25 cellular contexts compared by ENCODE assay signal in genomic region chr9:134045841-134046544, GRCh38. TPM values are rescaled to one million over a fixed set of nuclear protein-coding genes. Genes with fewer than 3 reads are reported as not detected.
DNase-seq lines count a peak whose midpoint lies in the region; ATAC-seq, FAIRE-seq and TF ChIP-seq lines count a peak whose summit lies in the region.
"Had no signal": no experiment of that assay in that cellular context is flagged by ENCODE, and none has a peak within 500 bp of the region (broad histone marks: within the 10 kb centered on the region; RNA-seq: fewer than 3 reads in every experiment).

No MANE protein-coding gene starts in this region.

- H4K20me1 ChIP-seq in IMR-90 (ENCODE audit: insufficient read depth, low read length) = peaks cover 3% of the 10 kb centered on the region

- no peak overlapping the region for H3K27ac ChIP-seq in left ventricle myocardium inferior (replicated peaks)
- peak overlapping the region; percentile 65 for H3K27ac ChIP-seq in C4-2B
- H3K27ac ChIP-seq in IMR-90 (ENCODE audit: insufficient read depth, low read length) = no peak overlapping the region
- H3K27ac ChIP-seq in kidney (ENCODE audit: low read depth in 2 of 2, low read length in 2 of 2) = no peak overlapping the region
- H3K27ac ChIP-seq in upper lobe of right lung = no peak overlapping the region
- H3K27ac ChIP-seq: A549; BLaER1 treated with 17β-estradiol and CSF1 and Interleukin-3, amounts not matched to agents 10 nM and 100 nM; GM23248 had no signal

- peaks cover 41% of the 10 kb centered on the region for H3K4me1 ChIP-seq in left ventricle myocardium inferior
- no peaks in the 10 kb centered on the region for H3K4me1 ChIP-seq in IMR-90 (ENCODE audit: control insufficient read depth, insufficient read depth, low read length)
- no peaks in the 10 kb centered on the region for H3K4me1 ChIP-seq in kidney (ENCODE audit: control insufficient read depth in 1 of 2, insufficient read depth in 1 of 2, low read depth in 1 of 2, low read length in 2 of 2)
- peaks cover 7% of the 10 kb centered on the region for H3K4me1 ChIP-seq in upper lobe of right lung
- H3K4me1 ChIP-seq: A549 had no signal

- H3K4me3 ChIP-seq in left ventricle myocardium inferior (no peak overlapping the region), IMR-90 (ENCODE audit: insufficient read depth, low read depth, low read length) (no peak overlapping the region), kidney (ENCODE audit: low read length in 2 of 2) (no peak overlapping the region), upper lobe of right lung (no peak overlapping the region)
- H3K4me3 ChIP-seq: A549; BLaER1 treated with 17β-estradiol and CSF1 and Interleukin-3, amounts not matched to agents 10 nM and 100 nM; GM23248 had no signal

- peaks cover 7 to 16% of the 10 kb centered on the region in 2 experiments; a peak in 3 of 4 replicates for H3K79me1 ChIP-seq in IMR-90 (ENCODE audit: low read depth in 1 of 2, low read length in 2 of 2)

- no peak overlapping the region for H2BK120ac ChIP-seq in IMR-90 (ENCODE audit: low read depth, low read length)

- no peak for FAIRE-seq in kidney (lab: Jason Lieb, UNC)
- FAIRE-seq: A549, G401.6, GM12892, H1 had no signal

- H4K8ac ChIP-seq in IMR-90 (ENCODE audit: low read depth in 2 of 2, low read length in 2 of 2) = no peak overlapping the region

- no peak overlapping the region for H3K14ac ChIP-seq in IMR-90 (replicated peaks; ENCODE audit: low read depth, low read length)

- no peak overlapping the region for H2AK5ac ChIP-seq in IMR-90 (ENCODE audit: low read depth, low read length)

- no peak overlapping the region for H4K91ac ChIP-seq in IMR-90 (ENCODE audit: insufficient read depth, low read depth, low read length)

- no peaks in the 10 kb centered on the region for H3K27me3 Mint-ChIP-seq in type B pancreatic cell
- H3K27me3 Mint-ChIP-seq: CD4-positive, alpha-beta memory T cell had no signal

- no peak overlapping the region for H2AFZ ChIP-seq in IMR-90 (replicated peaks; ENCODE audit: low read length, poor library complexity)
- H2AFZ ChIP-seq: GM23248 had no signal

- ATAC-seq in Right ventricle myocardium superior (ENCODE audit: poor library complexity) (no peak), IMR-90 (ENCODE audit: low read depth) (no peak), upper lobe of right lung (no peak)
- ATAC-seq: HCT116 had no signal

- no peak overlapping the region for H3K56ac ChIP-seq in IMR-90 (ENCODE audit: extremely low read depth, insufficient read depth, low read length)

- BruUV-seq in IMR-90 (replicated peaks; lab: Mats Ljungman, UMichigan) = no TSS peak

- in situ Hi-C loops in IMR-90 (cut with MboI; ENCODE audit: low sequenced_read_pairs) = no loop called here

- H3K9me3 ChIP-seq in left ventricle myocardium inferior (replicated peaks) = no peaks in the 10 kb centered on the region
- no peaks in the 10 kb centered on the region for H3K9me3 ChIP-seq in IMR-90 (ENCODE audit: control insufficient read depth, insufficient read depth, low read length)
- no peaks in the 10 kb centered on the region for H3K9me3 ChIP-seq in kidney (ENCODE audit: control insufficient read depth in 1 of 2, low read length in 2 of 2)
- H3K9me3 ChIP-seq in upper lobe of right lung = no peaks in the 10 kb centered on the region
- H3K9me3 ChIP-seq: A549; BE2C; BLaER1 treated with 17β-estradiol and CSF1 and Interleukin-3, amounts not matched to agents 10 nM and 100 nM had no signal

- H3K4me1 Mint-ChIP-seq in type B pancreatic cell (ENCODE audit: unreplicated experiment) = no peaks in the 10 kb centered on the region
- H3K4me1 Mint-ChIP-seq: CD4-positive, alpha-beta memory T cell; H9 had no signal

- 97% methylated on average over 11 of the region's 26 CpGs; no CpG with 5 or more reads in 1 of the 2 experiments for WGBS in IMR-90 (ENCODE audit: extremely low coverage in 2 of 2, insufficient read length in 1 of 2), 2 experiments

- TF ChIP-seq CTCF in left ventricle myocardium inferior (IDR thresholded peaks at IDR 0.05; ENCODE audit: borderline replicate concordance) = no peak
- no peak for TF ChIP-seq CTCF in C4-2B (conservative IDR thresholded peaks at IDR 0.05)
- no peak for TF ChIP-seq CTCF in IMR-90 (conservative IDR thresholded peaks at IDR 0.05; ENCODE audit: low read depth, low read length)
- TF ChIP-seq CTCF in kidney (IDR thresholded peaks at IDR 0.05; ENCODE audit: borderline replicate concordance, extremely low read depth, insufficient read depth) = no peak
- TF ChIP-seq CTCF in upper lobe of right lung (IDR thresholded peaks at IDR 0.05) = no peak
- no peak for TF ChIP-seq CTCF in type B pancreatic cell (conservative IDR thresholded peaks at IDR 0.05)

- no peak overlapping the region for H3K23ac ChIP-seq in IMR-90 (ENCODE audit: low read depth, low read length)

- H3K27ac Mint-ChIP-seq in type B pancreatic cell = no peak overlapping the region
- H3K27ac Mint-ChIP-seq: CD4-positive, alpha-beta memory T cell had no signal

- peaks cover 89% of the 10 kb centered on the region for H3K36me3 ChIP-seq in left ventricle myocardium inferior
- H3K36me3 ChIP-seq in IMR-90 (ENCODE audit: control insufficient read depth, insufficient read depth, low read length) = peaks cover 71% of the 10 kb centered on the region
- peaks cover 26 to 39% of the 10 kb centered on the region in 2 donors for H3K36me3 ChIP-seq in kidney (ENCODE audit: control insufficient read depth in 1 of 2, insufficient read depth in 2 of 2, low read length in 2 of 2)
- peaks cover 95% of the 10 kb centered on the region for H3K36me3 ChIP-seq in upper lobe of right lung

- no peak overlapping the region for H3K18ac ChIP-seq in IMR-90 (ENCODE audit: low read depth, low read length)

- no peaks in the 10 kb centered on the region for H3K9me3 Mint-ChIP-seq in type B pancreatic cell
- H3K9me3 Mint-ChIP-seq: H9 had no signal

- TF ChIP-seq POLR2A in IMR-90 (IDR thresholded peaks at IDR 0.05; ENCODE audit: low read depth, low read length) = no peak

- intact Hi-C loops in Right ventricle myocardium superior (cut with DNase I) = no loop called here
- intact Hi-C loops in left ventricle myocardium inferior (cut with micrococcal nuclease) = no loop called here
- intact Hi-C loops in IMR-90 (cut with micrococcal nuclease) = no loop called here
- intact Hi-C loops in kidney (cut with DNase I) = no loop called here
- intact Hi-C loops in upper lobe of right lung (cut with DNase I) = no loop called here

- H3K9ac ChIP-seq in IMR-90 (ENCODE audit: low read depth, low read length) = no peak overlapping the region
- no peak overlapping the region for H3K9ac ChIP-seq in kidney (ENCODE audit: low read length in 2 of 2)
- H3K9ac ChIP-seq: GM23248 had no signal

- TF ChIP-seq RAD21 in IMR-90 (IDR thresholded peaks at IDR 0.05; ENCODE audit: low read length) = no peak

- dilution Hi-C loops in IMR-90 (cut with HindIII; ENCODE audit: low sequenced_read_pairs, unreplicated experiment) = no loop called here

- no peaks in the 10 kb centered on the region for H3K27me3 ChIP-seq in left ventricle myocardium inferior (ENCODE audit: low read depth)
- H3K27me3 ChIP-seq in IMR-90 (ENCODE audit: control insufficient read depth, insufficient read depth, low read length) = no peaks in the 10 kb centered on the region
- H3K27me3 ChIP-seq in upper lobe of right lung = no peaks in the 10 kb centered on the region
- H3K27me3 ChIP-seq: BE2C; BLaER1 treated with 17β-estradiol and CSF1 and Interleukin-3, amounts not matched to agents 10 nM and 100 nM had no signal

- no peak overlapping the region for H2BK5ac ChIP-seq in IMR-90 (ENCODE audit: low read depth, low read length, poor library complexity, severe bottlenecking)

- H3K9me1 ChIP-seq in IMR-90 (ENCODE audit: insufficient read depth, low read length) = no peaks in the 10 kb centered on the region

- H3K4ac ChIP-seq in IMR-90 (ENCODE audit: low read depth, low read length) = no peak overlapping the region

- no peaks in the 10 kb centered on the region for H3K36me3 Mint-ChIP-seq in type B pancreatic cell

- no peak overlapping the region for H2BK20ac ChIP-seq in IMR-90 (ENCODE audit: low read depth, low read length)

- no peak overlapping the region for H3K4me2 ChIP-seq in IMR-90 (ENCODE audit: low read depth, low read length)
- H3K4me2 ChIP-seq: A549; BLaER1 treated with 17β-estradiol and CSF1 and Interleukin-3, amounts not matched to agents 10 nM and 100 nM had no signal

- H3K4me3 Mint-ChIP-seq in type B pancreatic cell = no peak overlapping the region
- H3K4me3 Mint-ChIP-seq: CD4-positive, alpha-beta memory T cell; H9 had no signal

- POLR2A ChIA-PET in IMR-90 (lab: Charles Lee; ENCODE audit: unreplicated experiment) = no interaction called here

- CTCF ChIA-PET in IMR-90 (lab: Yijun Ruan, JAX) = no interaction called here

- DNase-seq in Right ventricle myocardium superior (peak; percentile 33), left ventricle myocardium inferior (no peak), IMR-90 (no peak), kidney (peak; percentile 69), NCI-H1048 (lab: John Stamatoyannopoulos, UW) (no peak), upper lobe of right lung (no peak), type B pancreatic cell (ENCODE audit: extremely low spot score, unreplicated experiment) (no peak)
- DNase-seq: 8988T; ACHN; AML-193; BE2C; Calu3; CD4-positive, alpha-beta memory T cell; COR-L47; DMS53; DND-41; GM23248; H9 had no signal

- H2BK15ac ChIP-seq in IMR-90 (ENCODE audit: low read depth, low read length) = no peak overlapping the region

- H4K5ac ChIP-seq in IMR-90 (ENCODE audit: low read depth, low read length) = no peak overlapping the region

- H2AK9ac ChIP-seq in IMR-90 (replicated peaks; ENCODE audit: low read depth, low read length, poor library complexity) = peak overlapping the region; percentile 55

RNA-seq across cellular contexts. Expression of gene BRD3OS, which starts 20.7 kb away (rescaled TPM):
- 4.9 TPM for total RNA-seq in Right ventricle myocardium superior
- 5.7 TPM for total RNA-seq in left ventricle myocardium inferior
- total RNA-seq in IMR-90 (2012; rRNA removed) = 15.3 and 15.8 TPM in 2 replicates
- 19.3 and 20.7 TPM in 2 replicates for polyA plus RNA-seq in IMR-90 (2012; rRNA removed)
- 13.9 and 14.8 TPM in 2 replicates for polyA plus RNA-seq in IMR-90 (2012; cell fraction: cytosol; rRNA removed)
- polyA plus RNA-seq in IMR-90 (2012; cell fraction: nucleus; rRNA removed; ENCODE audit: low replicate concordance) = 9.0 and 16.2 TPM in 2 replicates
- total RNA-seq in kidney = 24.4 TPM
- polyA plus RNA-seq in kidney (ENCODE audit: insufficient read depth, low read depth, low replicate concordance) = 16.5 TPM
- total RNA-seq in upper lobe of right lung = 10.7 TPM
- 17.0 and 24.0 TPM in 2 replicates for total RNA-seq in type B pancreatic cell (ENCODE audit: low replicate concordance)

RNA-seq across cellular contexts. Expression of gene BRD3, which starts 21.8 kb away (rescaled TPM):
- 23.2 TPM for total RNA-seq in Right ventricle myocardium superior
- total RNA-seq in left ventricle myocardium inferior = 24.7 TPM
- 2.2 and 3.6 TPM in 2 replicates for total RNA-seq in IMR-90 (2012; rRNA removed)
- polyA plus RNA-seq in IMR-90 (2012; rRNA removed) = 7.1 and 7.2 TPM in 2 replicates
- polyA plus RNA-seq in IMR-90 (2012; cell fraction: cytosol; rRNA removed) = 10.8 and 13.9 TPM in 2 replicates
- 16.3 and 23.7 TPM in 2 replicates for polyA plus RNA-seq in IMR-90 (2012; cell fraction: nucleus; rRNA removed; ENCODE audit: low replicate concordance)
- 46.2 TPM for total RNA-seq in kidney
- polyA plus RNA-seq in kidney (ENCODE audit: insufficient read depth, low read depth, low replicate concordance) = 7.7 TPM
- total RNA-seq in upper lobe of right lung = 38.4 TPM
- 59.8 and 72.4 TPM in 2 replicates for total RNA-seq in type B pancreatic cell (ENCODE audit: low replicate concordance)

RNA-seq across cellular contexts. Expression of gene VAV2, which starts 53.9 kb away (rescaled TPM):
- total RNA-seq in Right ventricle myocardium superior (4.9 TPM), left ventricle myocardium inferior (4.1 TPM), IMR-90 (2012; rRNA removed) (9.7 and 10.8 TPM in 2 replicates), kidney (47.1 TPM), upper lobe of right lung (34.6 TPM), type B pancreatic cell (ENCODE audit: low replicate concordance) (39.4 and 54.3 TPM in 2 replicates)
- polyA plus RNA-seq in IMR-90 (2012; rRNA removed) (13.4 and 13.5 TPM in 2 replicates), kidney (ENCODE audit: insufficient read depth, low read depth, low replicate concordance) (22.3 TPM)
- polyA plus RNA-seq in IMR-90 (2012; cell fraction: cytosol; rRNA removed) = 8.4 and 11.8 TPM in 2 replicates
- 22.6 and 33.8 TPM in 2 replicates for polyA plus RNA-seq in IMR-90 (2012; cell fraction: nucleus; rRNA removed; ENCODE audit: low replicate concordance)

Comparison
In these comparisons a context has a peak if more than half of its experiments do, and no peak if none do; other contexts are left out.
1. DNase-seq: peak in Right ventricle myocardium superior (single experiment) and kidney (single experiment); none in left ventricle myocardium inferior (single experiment), IMR-90 (single experiment), NCI-H1048 (single experiment), upper lobe of right lung (single experiment) and type B pancreatic cell (single experiment).